In the genomic region with DNA sequence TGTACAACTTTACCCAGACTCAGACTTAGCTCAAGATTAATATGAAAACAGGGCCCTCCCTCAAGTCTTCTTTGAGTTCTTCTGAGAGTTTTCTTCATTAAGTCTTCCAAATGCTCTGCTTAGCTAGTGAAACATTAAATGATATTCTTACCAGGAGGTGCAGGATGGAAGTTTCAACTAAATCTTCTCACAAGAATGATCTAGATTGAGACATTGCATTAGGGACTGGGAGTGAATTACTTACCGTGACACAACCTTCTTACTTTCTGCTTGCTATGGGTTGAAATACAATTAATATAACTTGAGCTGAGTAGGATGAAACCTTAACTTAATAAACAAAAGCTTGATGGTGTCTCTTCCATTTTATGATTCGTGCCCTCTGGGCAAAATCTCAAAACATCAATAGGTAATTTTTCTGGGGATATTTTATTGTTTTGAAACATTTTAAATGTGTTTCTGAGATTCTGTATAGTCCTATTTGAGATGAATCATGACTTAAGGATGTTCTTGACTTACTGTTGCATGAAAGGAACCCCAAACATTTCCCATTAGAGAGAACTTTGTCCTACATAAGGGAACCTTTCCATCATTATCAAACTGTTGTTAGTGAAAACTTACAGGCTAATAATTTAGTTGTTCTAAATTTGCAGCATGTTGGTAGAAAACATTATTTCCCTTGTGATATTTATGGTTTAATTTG, we compare ENCODE assay signal across 28 cellular contexts.
"Had no signal": no experiment of that assay in that cellular context is flagged by ENCODE, and none has a peak within 500 bp of the region (broad histone marks: within the 10 kb centered on the region; RNA-seq: fewer than 3 reads in every experiment).

No MANE protein-coding gene starts in this region.

- H3K4me1 Mint-ChIP-seq: immature natural killer cell had no signal

- H3K36me3 ChIP-seq: esophagus squamous epithelium, gastrocnemius medialis, left lung, lower lobe of right lung had no signal

- H3K4me2 ChIP-seq: hepatocyte had no signal

- H3K36me3 Mint-ChIP-seq: immature natural killer cell, mesothelial cell of epicardium had no signal

- H2AFZ ChIP-seq: hepatocyte had no signal

- H3K27ac ChIP-seq: coronary artery, dorsolateral prefrontal cortex, esophagus squamous epithelium, hepatocyte, left lung, lower lobe of right lung had no signal

- H3K4me3 ChIP-seq: coronary artery, dorsolateral prefrontal cortex, esophagus squamous epithelium, gastrocnemius medialis, hepatocyte, left lung, lower lobe of right lung, mucosa of descending colon had no signal

- H3K79me2 ChIP-seq: hepatocyte had no signal

- ATAC-seq: esophagus mucosa, gastrocnemius medialis, left cardiac atrium, left lung, left ventricle myocardium superior, lower lobe of right lung, mucosa of descending colon had no signal

- H3K27ac Mint-ChIP-seq: immature natural killer cell, mesothelial cell of epicardium had no signal

- H3K27me3 ChIP-seq: esophagus squamous epithelium, gastrocnemius medialis, hepatocyte, left lung had no signal

- FAIRE-seq: colon, endothelial cell of umbilical vein, kidney had no signal

- H3K9me3 Mint-ChIP-seq: mesothelial cell of epicardium had no signal

- H3K4me1 ChIP-seq: esophagus squamous epithelium, left lung, lower lobe of right lung had no signal

- DNase-seq: dermis blood vessel endothelial cell; dorsolateral prefrontal cortex; effector CD4-positive, alpha-beta T cell; effector memory CD4-positive, alpha-beta T cell; erythroblast; esophagus squamous epithelium; foreskin fibroblast; foreskin melanocyte; gastrocnemius medialis; glutamatergic neuron; head of caudate nucleus; hypothalamus; immature natural killer cell; islet precursor cell; kidney; kidney glomerular epithelial cell; left cardiac atrium; left lung; left ventricle myocardium superior; lower lobe of right lung; mesenchymal stem cell; mucosa of descending colon had no signal

- H3K4me3 Mint-ChIP-seq: immature natural killer cell, mesothelial cell of epicardium had no signal

- H3K9me3 ChIP-seq: esophagus squamous epithelium, gastrocnemius medialis, left lung, lower lobe of right lung, mucosa of descending colon had no signal
